Comparison of ENCODE assay signal across 8 cellular contexts in the genomic region with DNA sequence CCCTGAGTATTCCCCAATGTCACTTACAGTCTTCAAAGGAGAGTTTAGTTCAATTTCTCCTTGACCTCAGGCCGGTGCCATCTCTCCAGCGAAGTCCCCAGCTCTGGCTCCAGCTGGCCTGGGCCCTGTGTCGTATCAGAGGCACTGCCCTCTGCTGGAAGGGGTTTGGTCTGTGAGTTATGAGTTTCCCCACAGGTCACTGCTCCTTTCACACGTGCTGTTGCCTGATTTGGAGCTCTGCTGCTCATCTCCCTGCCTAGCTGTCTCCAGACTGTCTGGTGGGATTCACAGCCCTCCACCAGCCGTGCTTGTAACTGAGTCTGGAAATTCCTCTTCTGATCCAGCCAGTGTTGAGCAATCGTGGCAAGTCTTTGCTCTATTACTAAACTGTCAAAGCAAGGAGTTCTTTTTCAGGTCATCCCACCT. TPM values are rescaled to one million over a fixed set of nuclear protein-coding genes. Genes with fewer than 3 reads are reported as not detected.
DNase-seq lines count a peak whose midpoint lies in the region; ATAC-seq and TF ChIP-seq lines count a peak whose summit lies in the region.

Gene RAP2C, minus strand, starts transcription at position 105 of the 426 bp plus-strand sequence. CDS start 2,179 bp downstream, outside the sequence.

- DNase-seq in COLO668 (lab: John Stamatoyannopoulos, UW; ENCODE audit: unreplicated experiment), result peak; percentile 78
- peak; percentile 61 for DNase-seq in HK-2 (ENCODE audit: unreplicated experiment)
- peak; percentile 22 to 74 for DNase-seq in NOMO-1 (lab: John Stamatoyannopoulos, UW; ENCODE audit: unreplicated experiment in 2 of 2)
- DNase-seq in activated CD8-positive, alpha-beta memory T cell treated with anti-CD3 and anti-CD28 coated beads, Interleukin-2, amount 50 U/mL, for 24 hours (ENCODE audit: extremely low read depth), result peak; percentile 37
- peak; percentile 72 for DNase-seq in endothelial cell (ENCODE audit: low spot score)
- DNase-seq in mesenteric fat pad (ENCODE audit: low spot score), result no peak
- DNase-seq in stimulated activated CD8-positive, alpha-beta memory T cell treated with anti-CD3 and anti-CD28 coated beads, Interleukin-4, amount 100 ng/mL, for 24 hours (ENCODE audit: low read depth), result peak; percentile 34

- H3K27ac Mint-ChIP-seq in endothelial cell (ENCODE audit: unreplicated experiment), result peak within 1 kb of the TSS; percentile 83

- ATAC-seq in GM19468 (IDR thresholded peaks at IDR 0.05; ENCODE audit: extremely low read depth, unreplicated experiment), result peak; percentile 23

- TF ChIP-seq CTCF in endothelial cell (IDR thresholded peaks at IDR 0.05; ENCODE audit: unreplicated experiment), result peak; percentile 17

- H3K4me1 Mint-ChIP-seq in endothelial cell (ENCODE audit: unreplicated experiment), result peaks cover 16% of the 10 kb centered on the region

- peak within 1 kb of the TSS; percentile 88 for H3K4me3 Mint-ChIP-seq in endothelial cell (ENCODE audit: unreplicated experiment)

- peaks cover 1% of the 10 kb centered on the region for H3K27me3 Mint-ChIP-seq in endothelial cell (ENCODE audit: unreplicated experiment)

- H3K36me3 Mint-ChIP-seq in endothelial cell (ENCODE audit: low read depth, unreplicated experiment), result peaks cover 6% of the 10 kb centered on the region

- H3K9me3 Mint-ChIP-seq in endothelial cell (ENCODE audit: unreplicated experiment), result no peaks in the 10 kb centered on the region

RNA-seq across cellular contexts. Expression of gene RAP2C, which starts in this region (rescaled TPM):
- total RNA-seq in endothelial cell (ENCODE audit: unreplicated experiment) (50.0 TPM), mesenteric fat pad (25.7 TPM)
